Comparison of ENCODE assay signal across 21 cellular contexts in the genomic region with DNA sequence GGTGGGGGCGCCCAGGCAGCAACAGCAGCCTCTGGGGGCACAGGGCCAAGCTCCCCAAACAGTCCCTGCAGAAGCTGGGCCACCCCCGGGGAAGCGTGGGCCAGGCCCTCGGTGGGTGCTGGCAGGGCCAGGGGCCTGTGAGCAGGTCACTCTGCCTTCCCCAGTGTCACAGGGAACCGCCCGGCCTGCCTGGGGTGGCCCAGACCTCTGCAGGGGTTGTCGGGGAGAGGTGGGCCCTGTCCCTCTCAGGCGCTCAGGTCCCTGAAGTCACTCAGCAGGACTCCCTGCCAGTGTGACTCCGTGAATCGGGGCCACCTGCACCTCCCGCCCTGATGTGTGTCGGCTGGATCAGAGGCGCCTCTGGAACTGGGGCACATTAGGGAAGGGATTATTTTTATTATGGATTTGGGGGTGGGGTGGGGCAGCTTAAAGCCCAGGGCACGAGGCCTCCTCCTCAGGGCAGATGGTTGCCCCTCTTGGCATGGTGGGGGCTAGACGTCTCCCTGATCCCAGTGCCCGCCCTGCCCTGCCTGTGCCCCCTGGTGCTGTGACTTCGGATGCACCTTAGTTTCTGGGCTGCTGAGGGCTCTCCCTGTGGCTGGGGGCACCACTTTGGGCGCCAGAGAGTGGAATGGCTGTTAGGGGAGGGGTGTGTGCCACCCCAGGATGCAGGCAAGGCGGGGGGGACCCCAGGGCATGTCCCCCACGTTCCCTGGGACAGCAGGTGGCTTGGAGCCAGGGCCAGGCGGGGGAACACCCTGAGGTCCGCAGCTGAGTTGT. TPM values are rescaled to one million over a fixed set of nuclear protein-coding genes. Genes with fewer than 3 reads are reported as not detected.
DNase-seq lines count a peak whose midpoint lies in the region; TF ChIP-seq lines count a peak whose summit lies in the region.
"Had no signal": no experiment of that assay in that cellular context is flagged by ENCODE, and none has a peak within 500 bp of the region (broad histone marks: within the 10 kb centered on the region; RNA-seq: fewer than 3 reads in every experiment).

No MANE protein-coding gene starts in this region.

- TF ChIP-seq EP300 in Ishikawa (IDR thresholded peaks at IDR 0.05; ENCODE audit: borderline replicate concordance), result no peak

- peaks cover 68% of the 10 kb centered on the region for H3K27me3 Mint-ChIP-seq in neural crest cell (ENCODE audit: low read depth)
- H3K27me3 Mint-ChIP-seq in CD4-positive, alpha-beta memory T cell, result peaks cover 0 to 6% of the 10 kb centered on the region in 2 donors

- H3K27ac Mint-ChIP-seq in neural crest cell (ENCODE audit: unreplicated experiment), result no peak overlapping the region
- H3K27ac Mint-ChIP-seq in CD4-positive, alpha-beta memory T cell, result no peak overlapping the region
- H3K27ac Mint-ChIP-seq: GM23338 had no signal

- H3K4me3 ChIP-seq in CD4-positive, alpha-beta memory T cell (ENCODE audit: low read length in 2 of 2), result no peak overlapping the region

- no peaks in the 10 kb centered on the region for H3K36me3 ChIP-seq in CD4-positive, alpha-beta memory T cell (ENCODE audit: insufficient read depth, low read length)

- peak overlapping the region; percentile 56 for H3K4me3 Mint-ChIP-seq in neural crest cell
- H3K4me3 Mint-ChIP-seq in CD4-positive, alpha-beta memory T cell, result no peak overlapping the region
- H3K4me3 Mint-ChIP-seq: GM23338 had no signal

- TF ChIP-seq RAD21 in Ishikawa (IDR thresholded peaks at IDR 0.05; ENCODE audit: low read depth), result no peak

- H3K9me3 Mint-ChIP-seq in neural crest cell, result no peaks in the 10 kb centered on the region
- H3K9me3 Mint-ChIP-seq in CD4-positive, alpha-beta memory T cell, result peaks cover 0 to under 1% (median 0%) of the 10 kb centered on the region in 8 donors
- H3K9me3 Mint-ChIP-seq: GM23338 had no signal

- peaks cover 4% of the 10 kb centered on the region for H3K27me3 ChIP-seq in CD4-positive, alpha-beta memory T cell (ENCODE audit: insufficient read depth, low read length)

- peaks cover 2% of the 10 kb centered on the region for H3K36me3 Mint-ChIP-seq in neural crest cell (ENCODE audit: low read depth)
- H3K36me3 Mint-ChIP-seq in CD4-positive, alpha-beta memory T cell, result no peaks in the 10 kb centered on the region

- CTCF ChIA-PET in CD4-positive, alpha-beta memory T cell (lab: Charles Lee; ENCODE audit: partially characterized antibody), result no interaction called here

- intact Hi-C loops in CD4-positive, alpha-beta memory T cell (cut with micrococcal nuclease), result no loop called here

- H3K4me1 ChIP-seq in CD4-positive, alpha-beta memory T cell (ENCODE audit: insufficient read depth, low read length), result no peaks in the 10 kb centered on the region

- POLR2A ChIA-PET in CD4-positive, alpha-beta memory T cell (lab: Charles Lee; ENCODE audit: partially characterized antibody), result interaction anchor here (1.5 kb wide), 1 partner anchor 14 kb away, joined by 4 read pairs; the partner anchor contains the start of genes CHTF18 and RPUSD1

- DNase-seq in NCI-H82 (lab: John Stamatoyannopoulos, UW) (peak; percentile 41), NCI-H82 treated with DMSO at 0.1 percent for 48 hours (lab: John Stamatoyannopoulos, UW; ENCODE audit: unreplicated experiment) (no peak), neural crest cell (ENCODE audit: low read depth, low spot score) (no peak), AG08395 (ENCODE audit: low spot score) (no peak)
- no peak for DNase-seq in CD4-positive, alpha-beta memory T cell
- DNase-seq: DMS 273 treated with DMSO at 0.1 percent for 48 hours, GF-D8, NCI-H1048, NCI-H146, NCI-H2081, NCI-H226, NCI-H526 treated with DMSO at 0.1 percent for 48 hours, PC-3 had no signal

- TF ChIP-seq CTCF in neural crest cell (conservative IDR thresholded peaks at IDR 0.05), result no peak

- H3K27ac ChIP-seq in CD4-positive, alpha-beta memory T cell (ENCODE audit: low read depth, low read length), result no peak overlapping the region
- H3K27ac ChIP-seq: C4-2B, KMS-11 had no signal

- H3K9me3 ChIP-seq in CD4-positive, alpha-beta memory T cell (ENCODE audit: control insufficient read depth in 1 of 2, low read length in 2 of 2), result no peaks in the 10 kb centered on the region

- H3K4me1 Mint-ChIP-seq in neural crest cell, result no peaks in the 10 kb centered on the region
- H3K4me1 Mint-ChIP-seq in CD4-positive, alpha-beta memory T cell, result peaks cover 0 to 4% (median 0%) of the 10 kb centered on the region in 4 donors

TF ChIP-seq in Ishikawa, 13 proteins besides CTCF, POLR2A, EP300 and RAD21:
- no peak for TF ChIP-seq CREB1 (IDR thresholded peaks at IDR 0.05; ENCODE audit: low read depth)
- 0 out of 2 replicates have a peak, but pooled peaks have one; percentile 8 for TF ChIP-seq ZBTB7A (IDR thresholded peaks at IDR 0.05; ENCODE audit: low read depth)

RNA-seq across cellular contexts. Expression of gene GNG13, which starts 1.2 kb away (rescaled TPM):
- not detected in 2 replicates for total RNA-seq in neural crest cell
- total RNA-seq in CD4-positive, alpha-beta memory T cell, result not detected
- polyA plus RNA-seq in CD4-positive, alpha-beta memory T cell, result not detected
- total RNA-seq: A172, Daoy, GM23338, MCF 10A, PC-3, SK-MEL-5 had no signal

RNA-seq across cellular contexts. Expression of gene CHTF18, which starts 13.4 kb away (rescaled TPM):
- 156 and 169 TPM in 2 replicates for total RNA-seq in neural crest cell
- 10 to 100 TPM; 42.1 to 46.9 TPM for total RNA-seq in CD4-positive, alpha-beta memory T cell
- polyA plus RNA-seq in CD4-positive, alpha-beta memory T cell, result 1 to 10 TPM; 3.0 to 6.0 TPM

RNA-seq across cellular contexts. Expression of gene RPUSD1, which starts 13.6 kb away (rescaled TPM):
- 36.1 and 36.8 TPM in 2 replicates for total RNA-seq in neural crest cell
- 10 to 100 TPM; 26.9 to 31.1 TPM for total RNA-seq in CD4-positive, alpha-beta memory T cell
- polyA plus RNA-seq in CD4-positive, alpha-beta memory T cell, result 10 to 100 TPM; 19.9 to 29.7 TPM

RNA-seq across cellular contexts. Expression of gene MSLN, which starts 41.2 kb away (rescaled TPM):
- not detected in 2 replicates for total RNA-seq in neural crest cell
- not detected for total RNA-seq in CD4-positive, alpha-beta memory T cell
- polyA plus RNA-seq in CD4-positive, alpha-beta memory T cell, result not detected
- total RNA-seq: Daoy, SK-MEL-5 had no signal
- polyA plus RNA-seq: GM23338 had no signal
